ENCODE assay signal across 2 cellular contexts in the genomic region with DNA sequence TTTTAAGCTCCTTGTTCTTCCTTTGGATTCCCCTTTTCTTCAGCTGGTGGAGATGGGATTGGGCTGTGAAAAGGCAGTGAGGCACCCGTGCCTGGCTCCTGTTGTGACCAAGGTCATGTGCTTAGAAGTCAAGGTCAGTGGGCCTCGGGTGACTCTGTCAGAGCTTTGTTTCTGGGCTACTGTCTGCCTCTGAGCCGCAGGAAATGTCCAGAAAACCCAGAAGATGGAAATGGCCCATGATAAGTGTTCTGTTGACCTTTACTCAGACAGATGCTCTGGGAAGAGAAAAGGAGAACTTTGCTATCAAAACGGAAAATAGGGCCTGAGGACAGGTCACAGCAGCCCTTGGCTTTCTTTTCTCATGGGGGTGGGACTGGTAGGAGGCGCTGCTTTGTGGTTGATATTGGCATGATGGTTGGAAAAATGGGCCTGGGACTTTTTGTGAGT.
A peak's percentile ranks its signal among the peaks of the same experiment; 100 is the strongest.
TF ChIP-seq lines count a peak whose summit lies in the region.

No MANE protein-coding gene starts in this region.

TF ChIP-seq in A549, 52 proteins besides CTCF, POLR2A, EP300 and RAD21:
- TF ChIP-seq JUN (IDR thresholded peaks at IDR 0.05) (0 out of 5 replicates have a peak, but pooled peaks of 1 of the 2 experiments have one; percentile 1), ESRRA (IDR thresholded peaks at IDR 0.05; ENCODE audit: borderline replicate concordance, low read length) (peak; percentile 39; the same call in 1 of the 2 replicates)
- TF ChIP-seq, protein P1, sequence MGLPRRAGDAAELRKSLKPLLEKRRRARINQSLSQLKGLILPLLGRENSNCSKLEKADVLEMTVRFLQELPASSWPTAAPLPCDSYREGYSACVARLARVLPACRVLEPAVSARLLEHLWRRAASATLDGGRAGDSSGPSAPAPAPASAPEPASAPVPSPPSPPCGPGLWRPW (IDR thresholded peaks at IDR 0.05) = no peak

TF ChIP-seq in IMR-90, 13 proteins besides CTCF, POLR2A, EP300 and RAD21:
- TF ChIP-seq MXI1 (IDR thresholded peaks at IDR 0.05; ENCODE audit: borderline replicate concordance, low read depth, low read length) (no peak), MAFK (IDR thresholded peaks at IDR 0.05; ENCODE audit: low read depth, low read length) (no peak), FOS (IDR thresholded peaks at IDR 0.05; ENCODE audit: low read depth, low read length) (no peak), CEBPB (IDR thresholded peaks at IDR 0.05; ENCODE audit: low read depth, low read length) (no peak), NFE2L2 (IDR thresholded peaks at IDR 0.05; ENCODE audit: low read depth, low read length) (no peak), BHLHE40 (IDR thresholded peaks at IDR 0.05; ENCODE audit: low read depth, low read length) (no peak), SMC3 (IDR thresholded peaks at IDR 0.05; ENCODE audit: low read depth, low read length) (no peak), CHD1 (IDR thresholded peaks at IDR 0.05; ENCODE audit: low read depth, low read length) (no peak), RCOR1 (IDR thresholded peaks at IDR 0.05; ENCODE audit: insufficient replicate concordance, low read length) (no peak), MAZ (IDR thresholded peaks at IDR 0.05; ENCODE audit: borderline replicate concordance, low read depth, low read length) (no peak), USF2 (IDR thresholded peaks at IDR 0.05; ENCODE audit: low read depth, low read length) (no peak), RFX5 (IDR thresholded peaks at IDR 0.05; ENCODE audit: low read depth, low read length) (no peak)
- TF ChIP-seq, protein P2, sequence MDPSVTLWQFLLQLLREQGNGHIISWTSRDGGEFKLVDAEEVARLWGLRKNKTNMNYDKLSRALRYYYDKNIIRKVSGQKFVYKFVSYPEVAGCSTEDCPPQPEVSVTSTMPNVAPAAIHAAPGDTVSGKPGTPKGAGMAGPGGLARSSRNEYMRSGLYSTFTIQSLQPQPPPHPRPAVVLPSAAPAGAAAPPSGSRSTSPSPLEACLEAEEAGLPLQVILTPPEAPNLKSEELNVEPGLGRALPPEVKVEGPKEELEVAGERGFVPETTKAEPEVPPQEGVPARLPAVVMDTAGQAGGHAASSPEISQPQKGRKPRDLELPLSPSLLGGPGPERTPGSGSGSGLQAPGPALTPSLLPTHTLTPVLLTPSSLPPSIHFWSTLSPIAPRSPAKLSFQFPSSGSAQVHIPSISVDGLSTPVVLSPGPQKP (IDR thresholded peaks at IDR 0.05; ENCODE audit: borderline replicate concordance, low read depth, low read length) = no peak
